Comparison of ENCODE assay signal across 8 cellular contexts in genomic region chrX:37745354-37745753, GRCh38. TPM values are rescaled to one million over a fixed set of nuclear protein-coding genes. Genes with fewer than 3 reads are reported as not detected.
DNase-seq lines count a peak whose midpoint lies in the region; ATAC-seq and TF ChIP-seq lines count a peak whose summit lies in the region.

No MANE protein-coding gene starts in this region.

- no peaks in the 10 kb centered on the region for H3K9me3 ChIP-seq in lung (ENCODE audit: control insufficient read depth in 2 of 2, insufficient read depth in 1 of 2, low read length in 1 of 2)

- TF ChIP-seq CTCF in lung (IDR thresholded peaks at IDR 0.05; ENCODE audit: control extremely low read depth, extremely low read depth) = peak; percentile 85

- H3K27me3 ChIP-seq in lung (ENCODE audit: control insufficient read depth, insufficient read depth) = no peaks in the 10 kb centered on the region

- DNase-seq in AG08396 (ENCODE audit: low spot score) (peak; percentile 60), NCI-H510A treated with DMSO at 0.1 percent for 48 hours (lab: John Stamatoyannopoulos, UW) (peak; percentile 34), dermis microvascular lymphatic vessel endothelial cell (ENCODE audit: low read depth in 2 of 2) (peak; percentile 41 to 56), lung (ENCODE audit: low spot score) (peak; percentile 72)
- peak; percentile 33 to 57 for DNase-seq in activated CD4-positive, alpha-beta T cell treated with anti-CD3 and anti-CD28 coated beads, Interleukin-2, amount 50 U/mL, for 24 hours (ENCODE audit: low read depth in 1 of 2, low spot score in 1 of 2)
- DNase-seq in stimulated activated CD8-positive, alpha-beta memory T cell treated with anti-CD3 and anti-CD28 coated beads, Interleukin-15, amount 100 ng/mL, for 24 hours (ENCODE audit: low read depth) = peak; percentile 15

- H3K36me3 ChIP-seq in lung (ENCODE audit: control insufficient read depth in 2 of 2, insufficient read depth in 2 of 2, low read length in 2 of 2) = no peaks in the 10 kb centered on the region

- 20 to 23% methylated on average over 3 of the region's 3 CpGs for WGBS in lung, 2 donors

- ATAC-seq in GM18873 (IDR thresholded peaks at IDR 0.05; ENCODE audit: low FRiP score, unreplicated experiment) (peak; percentile 60), HG03196 (IDR thresholded peaks at IDR 0.05; ENCODE audit: unreplicated experiment) (peak; percentile 66), lung (ENCODE audit: insufficient read depth, low FRiP score) (peak; percentile 89)

- peak overlapping the region in 1 of 2 donors; percentile 7 for H3K27ac ChIP-seq in lung (ENCODE audit: low read depth in 1 of 2, low read length in 1 of 2)

- H3K4me1 ChIP-seq in lung (ENCODE audit: control insufficient read depth in 2 of 2, insufficient read depth in 2 of 2, low read length in 2 of 2) = no peaks in the 10 kb centered on the region

- no peak overlapping the region for H3K4me3 ChIP-seq in lung

RNA-seq across cellular contexts. Expression of gene CYBB, which starts 34.5 kb away (rescaled TPM):
- total RNA-seq in dermis microvascular lymphatic vessel endothelial cell = not detected in 2 replicates
- total RNA-seq in lung = 100 to 1,000 TPM in 1 of 2 donors, 10 to 100 TPM in 1; 48.7 to 110 TPM
- 10 to 100 TPM; 16.2 to 99.8 TPM for polyA plus RNA-seq in lung

RNA-seq across cellular contexts. Expression of gene XK, which starts 59.8 kb away (rescaled TPM):
- total RNA-seq in dermis microvascular lymphatic vessel endothelial cell (under 0.01 TPM in 2 replicates), lung (1 to 10 TPM; 3.1 to 7.3 TPM)
- polyA plus RNA-seq in lung = 1 to 10 TPM in 1 of 2 donors, under 1 TPM in 1; 0.86 to 1.0 TPM

Comparison
In these comparisons a context has a peak if more than half of its experiments do, and no peak if none do; other contexts are left out.
1. DNase-seq: peak in every context shown above with its lines; median percentile 72 in lung; 60 in AG08396; 48 in dermis microvascular lymphatic vessel endothelial cell; 45 in activated CD4-positive, alpha-beta T cell treated with anti-CD3 and anti-CD28 coated beads, Interleukin-2, amount 50 U/mL, for 24 hours; 34 in NCI-H510A treated with DMSO at 0.1 percent for 48 hours; 15 in stimulated activated CD8-positive, alpha-beta memory T cell treated with anti-CD3 and anti-CD28 coated beads, Interleukin-15, amount 100 ng/mL, for 24 hours.
2. RNA of gene CYBB, which starts 34.5 kb away (total RNA-seq): 48.7 to 110 TPM in lung; not detected in dermis microvascular lymphatic vessel endothelial cell; every median in the first group is over 10 times any median in the second.
3. Peak in every context shown above with its lines, with median percentiles within 50 percentile points of each other: ATAC-seq.